ENCODE assay signal across 21 cellular contexts in the genomic region with DNA sequence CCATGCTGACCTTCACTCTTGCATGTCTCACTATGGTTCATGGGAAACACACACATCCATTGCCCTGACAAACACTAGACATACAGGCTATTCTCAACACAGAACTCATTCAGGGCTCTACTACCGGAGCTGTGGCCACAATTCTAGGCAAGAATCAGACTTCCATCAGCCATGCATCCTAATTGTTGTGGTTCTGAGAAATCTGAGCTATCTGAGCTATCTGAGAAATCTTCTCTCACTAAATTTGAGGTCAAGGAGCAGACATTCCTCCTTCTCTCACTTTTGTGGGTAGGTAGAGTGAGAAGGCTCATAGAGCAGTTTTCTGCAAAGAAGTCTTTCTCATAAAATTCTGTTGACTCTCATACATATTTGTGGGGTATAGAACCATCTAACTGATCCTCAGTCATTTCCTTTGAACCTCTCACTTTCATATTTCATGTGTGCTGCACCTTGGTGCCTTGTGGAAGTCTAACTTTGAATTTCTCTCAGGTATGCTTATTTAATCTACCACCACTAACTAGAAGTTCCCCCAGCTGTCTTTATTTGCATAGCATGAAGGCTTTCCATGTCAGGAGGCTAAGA. TPM values are rescaled to one million over a fixed set of nuclear protein-coding genes. Genes with fewer than 3 reads are reported as not detected.
DNase-seq lines count a peak whose midpoint lies in the region; ATAC-seq, FAIRE-seq and TF ChIP-seq lines count a peak whose summit lies in the region.
"Had no signal": no experiment of that assay in that cellular context is flagged by ENCODE, and none has a peak within 500 bp of the region (broad histone marks: within the 10 kb centered on the region; RNA-seq: fewer than 3 reads in every experiment).

No MANE protein-coding gene starts in this region.

- H3K4me3 ChIP-seq in astrocyte of the cerebellum (ENCODE audit: low read depth, low read length): no peak overlapping the region
- no peak overlapping the region for H3K4me3 ChIP-seq in keratinocyte (ENCODE audit: control insufficient read depth in 2 of 3, extremely low read depth in 1 of 3, insufficient read depth in 2 of 3, low read depth in 1 of 3, low read length in 3 of 3)
- no peak overlapping the region for H3K4me3 ChIP-seq in colonic mucosa
- H3K4me3 ChIP-seq in mucosa of descending colon: no peak overlapping the region
- H3K4me3 ChIP-seq: BLaER1 had no signal

- H3K27me3 Mint-ChIP-seq in Calu3 (ENCODE audit: unreplicated experiment): no peaks in the 10 kb centered on the region

- no peak overlapping the region for H2AFZ ChIP-seq in keratinocyte (ENCODE audit: control insufficient read depth, low read length)

- H3K36me3 ChIP-seq in keratinocyte (ENCODE audit: control insufficient read depth in 2 of 2, extremely low read depth in 1 of 2, insufficient read depth in 2 of 2, low read length in 2 of 2) (no peaks in the 10 kb centered on the region), colonic mucosa (no peaks in the 10 kb centered on the region), mucosa of descending colon (ENCODE audit: low read depth) (no peaks in the 10 kb centered on the region)
- H3K36me3 ChIP-seq: BLaER1 had no signal

- no peak overlapping the region for H3K4me2 ChIP-seq in keratinocyte (ENCODE audit: control insufficient read depth, extremely low read depth, insufficient read depth, low read depth, low read length)
- H3K4me2 ChIP-seq: BLaER1 had no signal

- TF ChIP-seq CTCF in Calu3 (IDR thresholded peaks at IDR 0.05; ENCODE audit: unreplicated experiment): no peak
- TF ChIP-seq CTCF in astrocyte of the cerebellum (IDR thresholded peaks at IDR 0.05; ENCODE audit: low read depth, low read length, missing control alignments): no peak
- no peak for TF ChIP-seq CTCF in keratinocyte (optimal IDR thresholded peaks at IDR 0.05 in 1 of 3, IDR thresholded peaks at IDR 0.05 in 1 of 3, conservative IDR thresholded peaks at IDR 0.05 in 1 of 3; ENCODE audit: extremely low read depth in 1 of 3, insufficient read depth in 2 of 3, low read length in 3 of 3)
- TF ChIP-seq CTCF in colonic mucosa (IDR thresholded peaks at IDR 0.05): no peak
- TF ChIP-seq CTCF in mucosa of descending colon (IDR thresholded peaks at IDR 0.05): no peak

- H3K9ac ChIP-seq in keratinocyte (ENCODE audit: control insufficient read depth, extremely low read depth, insufficient read depth, low read length): no peak overlapping the region
- H3K9ac ChIP-seq in colonic mucosa (ENCODE audit: low read depth in 2 of 2, low read length in 2 of 2): no peak overlapping the region
- H3K9ac ChIP-seq: BLaER1 had no signal

- no peaks in the 10 kb centered on the region for H3K79me2 ChIP-seq in keratinocyte (ENCODE audit: control insufficient read depth, insufficient read depth, low read length)

- H3K4me1 ChIP-seq in keratinocyte (ENCODE audit: control insufficient read depth, extremely low read depth, insufficient read depth, low read length): peaks cover 26% of the 10 kb centered on the region
- H3K4me1 ChIP-seq in colonic mucosa: no peaks in the 10 kb centered on the region
- H3K4me1 ChIP-seq in mucosa of descending colon (ENCODE audit: low read depth): no peaks in the 10 kb centered on the region
- H3K4me1 ChIP-seq: BLaER1 had no signal

- dilution Hi-C loops in keratinocyte (cut with MboI; ENCODE audit: extremely low pct_ligation_motif_present, low sequenced_read_pairs): no loop called here

- TSS peak; percentile 32 for BruUV-seq in Calu3 (replicated peaks; lab: Mats Ljungman, UMichigan)

- FAIRE-seq in keratinocyte (lab: Jason Lieb, UNC): peak; percentile 77
- FAIRE-seq: GM12892 had no signal

- H3K4me1 Mint-ChIP-seq in Calu3 (ENCODE audit: low read depth, unreplicated experiment): peaks cover 73% of the 10 kb centered on the region

- no peaks in the 10 kb centered on the region for H3K9me1 ChIP-seq in keratinocyte (ENCODE audit: control insufficient read depth, extremely low read depth, insufficient read depth, low read length)

- no peaks in the 10 kb centered on the region for H3K9me3 ChIP-seq in keratinocyte (ENCODE audit: control insufficient read depth, low read depth, low read length)
- H3K9me3 ChIP-seq in colonic mucosa: no peaks in the 10 kb centered on the region
- H3K9me3 ChIP-seq in mucosa of descending colon: no peaks in the 10 kb centered on the region
- H3K9me3 ChIP-seq: BLaER1 had no signal

- CTCF ChIA-PET in Calu3 (lab: Charles Lee): no interaction called here

- DNase-seq in Calu3 (no peak), NCI-H526 (lab: John Stamatoyannopoulos, UW) (peak; percentile 68 to 71), astrocyte of the cerebellum (ENCODE audit: low read depth) (peak; percentile 18), keratinocyte (ENCODE audit: low read depth, low spot score) (no peak), NCI-H2081 treated with DMSO at 0.1 percent for 48 hours (lab: John Stamatoyannopoulos, UW) (no peak), colonic mucosa (no peak), mucosa of descending colon (no peak)
- DNase-seq: 8988T; CD8-positive, alpha-beta T cell; DMS79 treated with DMSO at 0.1 percent for 48 hours; GDM1; GOT3; KG1; NCI-H1105; NCI-H1694; NCI-H748 treated with DMSO at 0.1 percent for 48 hours had no signal

- in situ Hi-C loops in astrocyte of the cerebellum (cut with HindIII; ENCODE audit: low sequenced_read_pairs): no loop called here

- H3K9me3 Mint-ChIP-seq in Calu3 (ENCODE audit: low read depth, unreplicated experiment): no peaks in the 10 kb centered on the region
- H3K9me3 Mint-ChIP-seq: CD8-positive, alpha-beta T cell had no signal

- H3K27ac ChIP-seq in keratinocyte (ENCODE audit: control insufficient read depth, insufficient read depth, low read length) (no peak overlapping the region), colonic mucosa (no peak overlapping the region)
- H3K27ac ChIP-seq: BLaER1 had no signal

- peak overlapping the region; percentile 50 for H3K27ac Mint-ChIP-seq in Calu3 (ENCODE audit: unreplicated experiment)
- H3K27ac Mint-ChIP-seq: CD8-positive, alpha-beta T cell had no signal

- ATAC-seq in HG02938 (IDR thresholded peaks at IDR 0.05; ENCODE audit: unreplicated experiment): no peak
- ATAC-seq in mucosa of descending colon: no peak
- ATAC-seq: CD8-positive, alpha-beta T cell; Panc1; Right ventricle myocardium inferior had no signal

- no peaks in the 10 kb centered on the region for H3K27me3 ChIP-seq in keratinocyte (ENCODE audit: control insufficient read depth, extremely low read depth, insufficient read depth, low read length)
- H3K27me3 ChIP-seq in colonic mucosa: no peaks in the 10 kb centered on the region
- H3K27me3 ChIP-seq: BLaER1 had no signal

- H3K36me3 Mint-ChIP-seq in Calu3 (ENCODE audit: insufficient read depth, unreplicated experiment): peaks cover 40% of the 10 kb centered on the region
- H3K36me3 Mint-ChIP-seq: CD8-positive, alpha-beta T cell had no signal

- H4K20me1 ChIP-seq in keratinocyte (ENCODE audit: control insufficient read depth, extremely low read depth, insufficient read depth, low read length): no peaks in the 10 kb centered on the region
- H4K20me1 ChIP-seq: BLaER1 had no signal

- intact Hi-C loops in Calu3 (cut with micrococcal nuclease; ENCODE audit: unreplicated experiment): no loop called here
- intact Hi-C loops in colonic mucosa (cut with DNase I): loop anchor here (10.0 kb wide), 2 partner anchors 46 to 574 kb away; a partner anchor contains a TSS
- intact Hi-C loops in mucosa of descending colon (cut with DNase I, micrococcal nuclease): no loop called here

- no peak overlapping the region for H3K4me3 Mint-ChIP-seq in Calu3 (ENCODE audit: low read depth, unreplicated experiment)
- H3K4me3 Mint-ChIP-seq: CD8-positive, alpha-beta T cell had no signal

RNA-seq across cellular contexts. Expression of a gene that starts 43.6 kb away (rescaled TPM):
- 256 and 313 TPM in 2 replicates for total RNA-seq in Calu3 (2022)
- polyA plus RNA-seq in keratinocyte: 27.7 to 43.9 TPM (median 35.3 TPM) in 3 replicates
- 0.81 TPM for polyA plus RNA-seq in keratinocyte (2011; ENCODE audit: low read depth)
- 10.6 and 18.7 TPM in 2 replicates for polyA plus RNA-seq in keratinocyte (2011; cell fraction: cytosol; rRNA removed)
- polyA plus RNA-seq in keratinocyte (2011; cell fraction: nucleus; rRNA removed): 49.2 and 51.7 TPM in 2 replicates
- polyA plus RNA-seq in keratinocyte (2012; ENCODE audit: low replicate concordance): 1.3 and 18.6 TPM in 2 replicates
- 27.6 to 62.8 TPM (median 50.3 TPM) in 3 replicates for polyA minus RNA-seq in keratinocyte
- 22.8 TPM for polyA minus RNA-seq in keratinocyte (2011; cell fraction: cytosol; rRNA and poly(A)+ RNA removed)
- 30.0 and 57.9 TPM in 2 replicates for polyA minus RNA-seq in keratinocyte (2011; cell fraction: nucleus; rRNA and poly(A)+ RNA removed)
- total RNA-seq in colonic mucosa: 1 to 10 TPM; 1.7 to 2.0 TPM
- total RNA-seq in mucosa of descending colon: 1 to 10 TPM; 1.2 to 3.3 (median 1.8) TPM
- total RNA-seq: CD8-positive, alpha-beta T cell; Right ventricle myocardium inferior had no signal

Comparison
In these comparisons a context has a peak if more than half of its experiments do, and no peak if none do; other contexts are left out.
1. DNase-seq: peak in NCI-H526 (2 of 2) and astrocyte of the cerebellum (single experiment); none in Calu3 (single experiment), keratinocyte (single experiment), NCI-H2081 treated with DMSO at 0.1 percent for 48 hours (single experiment), colonic mucosa (single experiment) and mucosa of descending colon (0 of 3).
2. RNA of a gene that starts 43.6 kb away (total RNA-seq): 256 to 313 TPM in Calu3; 1.7 to 2.0 TPM in colonic mucosa and 1.2 to 3.3 TPM in mucosa of descending colon; every median in the first group is over 10 times any median in the second.